ENCODE assay signal across 1 cellular context in the genomic region with DNA sequence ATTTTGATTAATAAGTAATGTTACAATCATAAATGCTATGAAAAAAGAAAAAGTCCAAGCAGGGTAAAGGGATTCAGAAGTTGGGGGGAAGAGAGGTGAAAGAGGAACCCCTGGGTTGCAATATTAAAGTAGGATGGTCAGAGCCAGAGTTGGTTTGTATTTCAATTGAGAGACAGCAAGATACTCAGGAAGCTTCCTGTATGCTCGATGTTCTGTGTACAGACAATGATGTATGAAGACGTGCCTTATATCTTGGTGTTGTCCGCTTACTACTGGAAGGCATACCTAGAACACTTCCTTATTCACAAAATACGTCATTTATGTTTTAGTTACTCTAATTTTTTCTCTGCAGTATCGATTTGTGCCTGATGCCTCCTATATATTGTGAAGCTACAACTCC.
TF ChIP-seq lines count a peak whose summit lies in the region.

No MANE protein-coding gene starts in this region.

TF ChIP-seq in GM23338, 12 proteins besides CTCF, POLR2A, EP300 and RAD21 (continued from another document):
- TF ChIP-seq, protein P1, sequence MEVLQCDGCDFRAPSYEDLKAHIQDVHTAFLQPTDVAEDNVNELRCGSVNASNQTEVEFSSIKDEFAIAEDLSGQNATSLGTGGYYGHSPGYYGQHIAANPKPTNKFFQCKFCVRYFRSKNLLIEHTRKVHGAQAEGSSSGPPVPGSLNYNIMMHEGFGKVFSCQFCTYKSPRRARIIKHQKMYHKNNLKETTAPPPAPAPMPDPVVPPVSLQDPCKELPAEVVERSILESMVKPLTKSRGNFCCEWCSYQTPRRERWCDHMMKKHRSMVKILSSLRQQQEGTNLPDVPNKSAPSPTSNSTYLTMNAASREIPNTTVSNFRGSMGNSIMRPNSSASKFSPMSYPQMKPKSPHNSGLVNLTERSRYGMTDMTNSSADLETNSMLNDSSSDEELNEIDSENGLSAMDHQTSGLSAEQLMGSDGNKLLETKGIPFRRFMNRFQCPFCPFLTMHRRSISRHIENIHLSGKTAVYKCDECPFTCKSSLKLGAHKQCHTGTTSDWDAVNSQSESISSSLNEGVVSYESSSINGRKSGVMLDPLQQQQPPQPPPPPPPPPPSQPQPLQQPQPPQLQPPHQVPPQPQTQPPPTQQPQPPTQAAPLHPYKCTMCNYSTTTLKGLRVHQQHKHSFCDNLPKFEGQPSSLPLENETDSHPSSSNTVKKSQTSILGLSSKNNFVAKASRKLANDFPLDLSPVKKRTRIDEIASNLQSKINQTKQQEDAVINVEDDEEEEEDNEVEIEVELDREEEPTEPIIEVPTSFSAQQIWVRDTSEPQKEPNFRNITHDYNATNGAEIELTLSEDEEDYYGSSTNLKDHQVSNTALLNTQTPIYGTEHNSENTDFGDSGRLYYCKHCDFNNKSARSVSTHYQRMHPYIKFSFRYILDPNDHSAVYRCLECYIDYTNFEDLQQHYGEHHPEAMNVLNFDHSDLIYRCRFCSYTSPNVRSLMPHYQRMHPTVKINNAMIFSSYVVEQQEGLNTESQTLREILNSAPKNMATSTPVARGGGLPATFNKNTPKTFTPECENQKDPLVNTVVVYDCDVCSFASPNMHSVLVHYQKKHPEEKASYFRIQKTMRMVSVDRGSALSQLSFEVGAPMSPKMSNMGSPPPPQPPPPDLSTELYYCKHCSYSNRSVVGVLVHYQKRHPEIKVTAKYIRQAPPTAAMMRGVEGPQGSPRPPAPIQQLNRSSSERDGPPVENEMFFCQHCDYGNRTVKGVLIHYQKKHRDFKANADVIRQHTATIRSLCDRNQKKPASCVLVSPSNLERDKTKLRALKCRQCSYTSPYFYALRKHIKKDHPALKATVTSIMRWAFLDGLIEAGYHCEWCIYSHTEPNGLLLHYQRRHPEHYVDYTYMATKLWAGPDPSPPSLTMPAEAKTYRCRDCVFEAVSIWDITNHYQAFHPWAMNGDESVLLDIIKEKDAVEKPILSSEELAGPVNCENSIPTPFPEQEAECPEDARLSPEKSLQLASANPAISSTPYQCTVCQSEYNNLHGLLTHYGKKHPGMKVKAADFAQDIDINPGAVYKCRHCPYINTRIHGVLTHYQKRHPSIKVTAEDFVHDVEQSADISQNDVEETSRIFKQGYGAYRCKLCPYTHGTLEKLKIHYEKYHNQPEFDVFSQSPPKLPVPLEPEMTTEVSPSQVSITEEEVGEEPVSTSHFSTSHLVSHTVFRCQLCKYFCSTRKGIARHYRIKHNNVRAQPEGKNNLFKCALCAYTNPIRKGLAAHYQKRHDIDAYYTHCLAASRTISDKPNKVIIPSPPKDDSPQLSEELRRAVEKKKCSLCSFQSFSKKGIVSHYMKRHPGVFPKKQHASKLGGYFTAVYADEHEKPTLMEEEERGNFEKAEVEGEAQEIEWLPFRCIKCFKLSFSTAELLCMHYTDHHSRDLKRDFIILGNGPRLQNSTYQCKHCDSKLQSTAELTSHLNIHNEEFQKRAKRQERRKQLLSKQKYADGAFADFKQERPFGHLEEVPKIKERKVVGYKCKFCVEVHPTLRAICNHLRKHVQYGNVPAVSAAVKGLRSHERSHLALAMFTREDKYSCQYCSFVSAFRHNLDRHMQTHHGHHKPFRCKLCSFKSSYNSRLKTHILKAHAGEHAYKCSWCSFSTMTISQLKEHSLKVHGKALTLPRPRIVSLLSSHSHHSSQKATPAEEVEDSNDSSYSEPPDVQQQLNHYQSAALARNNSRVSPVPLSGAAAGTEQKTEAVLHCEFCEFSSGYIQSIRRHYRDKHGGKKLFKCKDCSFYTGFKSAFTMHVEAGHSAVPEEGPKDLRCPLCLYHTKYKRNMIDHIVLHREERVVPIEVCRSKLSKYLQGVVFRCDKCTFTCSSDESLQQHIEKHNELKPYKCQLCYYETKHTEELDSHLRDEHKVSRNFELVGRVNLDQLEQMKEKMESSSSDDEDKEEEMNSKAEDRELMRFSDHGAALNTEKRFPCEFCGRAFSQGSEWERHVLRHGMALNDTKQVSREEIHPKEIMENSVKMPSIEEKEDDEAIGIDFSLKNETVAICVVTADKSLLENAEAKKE (CRISPR knock-in tag; IDR thresholded peaks at IDR 0.05) = no peak
- TF ChIP-seq JUNB (IDR thresholded peaks at IDR 0.05; ENCODE audit: unreplicated experiment) = no peak
- TF ChIP-seq, protein P2, sequence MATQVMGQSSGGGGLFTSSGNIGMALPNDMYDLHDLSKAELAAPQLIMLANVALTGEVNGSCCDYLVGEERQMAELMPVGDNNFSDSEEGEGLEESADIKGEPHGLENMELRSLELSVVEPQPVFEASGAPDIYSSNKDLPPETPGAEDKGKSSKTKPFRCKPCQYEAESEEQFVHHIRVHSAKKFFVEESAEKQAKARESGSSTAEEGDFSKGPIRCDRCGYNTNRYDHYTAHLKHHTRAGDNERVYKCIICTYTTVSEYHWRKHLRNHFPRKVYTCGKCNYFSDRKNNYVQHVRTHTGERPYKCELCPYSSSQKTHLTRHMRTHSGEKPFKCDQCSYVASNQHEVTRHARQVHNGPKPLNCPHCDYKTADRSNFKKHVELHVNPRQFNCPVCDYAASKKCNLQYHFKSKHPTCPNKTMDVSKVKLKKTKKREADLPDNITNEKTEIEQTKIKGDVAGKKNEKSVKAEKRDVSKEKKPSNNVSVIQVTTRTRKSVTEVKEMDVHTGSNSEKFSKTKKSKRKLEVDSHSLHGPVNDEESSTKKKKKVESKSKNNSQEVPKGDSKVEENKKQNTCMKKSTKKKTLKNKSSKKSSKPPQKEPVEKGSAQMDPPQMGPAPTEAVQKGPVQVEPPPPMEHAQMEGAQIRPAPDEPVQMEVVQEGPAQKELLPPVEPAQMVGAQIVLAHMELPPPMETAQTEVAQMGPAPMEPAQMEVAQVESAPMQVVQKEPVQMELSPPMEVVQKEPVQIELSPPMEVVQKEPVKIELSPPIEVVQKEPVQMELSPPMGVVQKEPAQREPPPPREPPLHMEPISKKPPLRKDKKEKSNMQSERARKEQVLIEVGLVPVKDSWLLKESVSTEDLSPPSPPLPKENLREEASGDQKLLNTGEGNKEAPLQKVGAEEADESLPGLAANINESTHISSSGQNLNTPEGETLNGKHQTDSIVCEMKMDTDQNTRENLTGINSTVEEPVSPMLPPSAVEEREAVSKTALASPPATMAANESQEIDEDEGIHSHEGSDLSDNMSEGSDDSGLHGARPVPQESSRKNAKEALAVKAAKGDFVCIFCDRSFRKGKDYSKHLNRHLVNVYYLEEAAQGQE (IDR thresholded peaks at IDR 0.05; ENCODE audit: unreplicated experiment) = no peak
- TF ChIP-seq ZNF331 (CRISPR knock-in tag; IDR thresholded peaks at IDR 0.05; ENCODE audit: low read depth) = no peak
- no peak for TF ChIP-seq EZH2phosphoT487 (IDR thresholded peaks at IDR 0.05; ENCODE audit: unreplicated experiment)
- TF ChIP-seq NANOG (IDR thresholded peaks at IDR 0.05; ENCODE audit: borderline replicate concordance) = no peak
